23 cellular contexts compared by ENCODE assay signal in the genomic region with DNA sequence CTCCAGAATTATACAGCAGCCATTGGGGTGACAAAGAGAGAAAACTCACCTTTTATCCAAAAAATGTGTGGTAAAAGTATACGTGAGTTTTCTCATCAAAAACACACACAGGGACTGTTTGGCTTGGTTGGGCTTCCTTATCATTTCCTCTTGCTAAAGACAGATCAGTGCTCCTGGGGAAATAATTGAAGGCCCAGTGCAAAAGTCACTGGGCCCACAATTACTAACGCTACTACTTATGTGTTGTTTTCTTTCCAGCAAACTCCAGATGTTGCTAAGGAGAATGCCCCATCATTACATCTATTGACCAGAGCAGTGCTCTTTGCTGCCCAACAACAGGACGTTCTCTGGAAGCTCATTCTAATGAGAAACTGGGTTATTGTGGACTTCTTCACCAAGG.
"Had no signal": no experiment of that assay in that cellular context is flagged by ENCODE, and none has a peak within 500 bp of the region (broad histone marks: within the 10 kb centered on the region; RNA-seq: fewer than 3 reads in every experiment).

No MANE protein-coding gene starts in this region.

- H3K4me1 Mint-ChIP-seq: neural crest cell; stimulated activated memory B cell treated with anti-CD40 and anti-IgM and Interleukin-4, amounts not matched to agents 10 μg/mL and 1 μg/mL and 100 μg/mL, for 72 hours had no signal

- H3K4me3 Mint-ChIP-seq: activated naive CD4-positive, alpha-beta T cell treated with anti-CD3 and anti-CD28 coated beads for 36 hours; neural crest cell; stimulated activated memory B cell treated with anti-CD40 and anti-IgM and Interleukin-4, amounts not matched to agents 10 μg/mL and 1 μg/mL and 100 μg/mL, for 72 hours had no signal

- H3K27me3 ChIP-seq: foreskin keratinocyte, stomach, transverse colon, vagina had no signal

- DNase-seq: activated CD4-positive, alpha-beta T cell treated with anti-CD3 and anti-CD28 coated beads for 4 hours; activated CD4-positive, alpha-beta T cell treated with anti-CD3 and anti-CD28 coated beads, Interleukin-2, amount 50 U/mL, for 48 hours; activated CD4-positive, CD25-positive, alpha-beta regulatory T cell; activated CD8-positive, alpha-beta memory T cell treated with anti-CD3 and anti-CD28 coated beads, Interleukin-2, amount 50 U/mL, for 48 hours; activated naive CD4-positive, alpha-beta T cell treated with anti-CD3 and anti-CD28 coated beads for 36 hours; activated naive CD8-positive, alpha-beta T cell treated with anti-CD3 and anti-CD28 coated beads, Interleukin-2, amount 10 ng/mL, durations not matched to agents 7 days and 5 days; activated T-cell treated with anti-CD3 and anti-CD28 coated beads, Interleukin-2, amount 50 U/mL, for 48 hours; amygdala; cortex of kidney; foreskin keratinocyte; hippocampal formation; kidney glomerular epithelial cell; left ventricle myocardium superior; naive thymus-derived CD4-positive, alpha-beta T cell; small intestine; stimulated activated CD4-positive, alpha-beta T cell treated with anti-CD3 and anti-CD28 coated beads, Interleukin-2, amount 100 ng/mL, for 24 hours; stomach; T-helper 1 cell; transverse colon had no signal

- H3K27ac Mint-ChIP-seq: activated naive CD8-positive, alpha-beta T cell treated with anti-CD3 and anti-CD28 coated beads, Interleukin-2, amount 10 ng/mL, durations not matched to agents 7 days and 5 days; stimulated activated memory B cell treated with anti-CD40 and anti-IgM and Interleukin-4, amounts not matched to agents 10 μg/mL and 1 μg/mL and 100 μg/mL, for 72 hours had no signal

- ATAC-seq: foreskin keratinocyte; naive thymus-derived CD4-positive, alpha-beta T cell; sciatic nerve; stimulated activated memory B cell treated with anti-CD40 and anti-IgM and Interleukin-4, amounts not matched to agents 10 μg/mL and 1 μg/mL and 100 μg/mL, for 72 hours had no signal

- H3K36me3 ChIP-seq: stomach, transverse colon, vagina had no signal

- H3K4me3 ChIP-seq: stomach, transverse colon, vagina had no signal

- H3K36me3 Mint-ChIP-seq: activated naive CD8-positive, alpha-beta T cell treated with anti-CD3 and anti-CD28 coated beads, Interleukin-2, amount 10 ng/mL, durations not matched to agents 7 days and 5 days; naive thymus-derived CD4-positive, alpha-beta T cell; stimulated activated memory B cell treated with anti-CD40 and anti-IgM and Interleukin-4, amounts not matched to agents 10 μg/mL and 1 μg/mL and 100 μg/mL, for 72 hours had no signal

- H3K9me3 ChIP-seq: stomach, transverse colon, vagina had no signal

- H3K9me3 Mint-ChIP-seq: activated naive CD4-positive, alpha-beta T cell treated with anti-CD3 and anti-CD28 coated beads for 36 hours; activated naive CD8-positive, alpha-beta T cell treated with anti-CD3 and anti-CD28 coated beads, Interleukin-2, amount 10 ng/mL, durations not matched to agents 7 days and 5 days; neural crest cell; stimulated activated memory B cell treated with anti-CD40 and anti-IgM and Interleukin-4, amounts not matched to agents 10 μg/mL and 1 μg/mL and 100 μg/mL, for 72 hours had no signal

- H3K27ac ChIP-seq: foreskin keratinocyte, stomach, transverse colon, vagina had no signal

- H3K4me1 ChIP-seq: foreskin keratinocyte, stomach, vagina had no signal
